In genomic region chr12:71760471-71760870, GRCh38 we compare ENCODE assay signal across 19 cellular contexts.
"Had no signal": no experiment of that assay in that cellular context is flagged by ENCODE, and none has a peak within 500 bp of the region (broad histone marks: within the 10 kb centered on the region; RNA-seq: fewer than 3 reads in every experiment).

No MANE protein-coding gene starts in this region.

- H3K9ac ChIP-seq: parathyroid adenoma had no signal

- H3K27me3 Mint-ChIP-seq: activated T-helper 17 cell treated with anti-CD3 and anti-CD28 coated beads, Interleukin-2, amount 50 U/mL, for 72 hours; dendritic cell treated with granulocyte-macrophage colony-stimulating factor and Interleukin-4, amounts not matched to agents 40 ng/mL and 50 ng/mL, for 4 days had no signal

- H3K4me1 ChIP-seq: breast epithelium, parathyroid adenoma, uterus had no signal

- H2AFZ ChIP-seq: parathyroid adenoma had no signal

- H3K9me3 ChIP-seq: gastrocnemius medialis, uterus had no signal

- H3K36me3 ChIP-seq: breast epithelium, uterus had no signal

- DNase-seq: activated CD4-positive, alpha-beta T cell treated with anti-CD3 and anti-CD28 coated beads for 4 hours; activated naive CD4-positive, alpha-beta T cell treated with anti-CD3 and anti-CD28 coated beads for 36 hours; effector memory CD4-positive, alpha-beta T cell; gastrocnemius medialis; heart left ventricle; immature natural killer cell; mesendoderm; stimulated activated CD4-positive, alpha-beta T cell treated with anti-CD3 and anti-CD28 coated beads, Interleukin-1b, Interleukin-23, amount 100 ng/mL, for 48 hours; tibial artery; uterus had no signal

- ATAC-seq: activated T-helper 17 cell treated with anti-CD3 and anti-CD28 coated beads, Interleukin-2, amount 50 U/mL, for 72 hours; gastrocnemius medialis; heart left ventricle; stimulated activated effector memory CD8-positive, alpha-beta T cell treated with anti-CD3 and anti-CD28 coated beads, Interleukin-12 subunit alpha, Interleukin-12 subunit beta, amount 100 ng/mL, for 72 hours had no signal

- H3K27ac Mint-ChIP-seq: activated naive CD4-positive, alpha-beta T cell treated with anti-CD3 and anti-CD28 coated beads for 36 hours; activated T-helper 17 cell treated with anti-CD3 and anti-CD28 coated beads, Interleukin-2, amount 50 U/mL, for 72 hours; dendritic cell treated with granulocyte-macrophage colony-stimulating factor and Interleukin-4, amounts not matched to agents 40 ng/mL and 50 ng/mL, for 4 days; stimulated activated effector memory CD8-positive, alpha-beta T cell treated with anti-CD3 and anti-CD28 coated beads, Interleukin-12 subunit alpha, Interleukin-12 subunit beta, amount 100 ng/mL, for 72 hours; T-helper 1 cell treated with Interleukin-12 subunit alpha and Interleukin-12 subunit beta and Interleukin-4 antibody, amounts not matched to agents 30 μg/mL and 1 μg/mL, for 36 hours had no signal

- H3K4me3 ChIP-seq: ascending aorta, breast epithelium, gastrocnemius medialis, heart left ventricle, tibial artery, uterus had no signal

- H3K4me3 Mint-ChIP-seq: activated naive CD4-positive, alpha-beta T cell treated with anti-CD3 and anti-CD28 coated beads for 36 hours; dendritic cell treated with granulocyte-macrophage colony-stimulating factor and Interleukin-4, amounts not matched to agents 40 ng/mL and 50 ng/mL, for 4 days; neural crest cell; stimulated activated effector memory CD8-positive, alpha-beta T cell treated with anti-CD3 and anti-CD28 coated beads, Interleukin-12 subunit alpha, Interleukin-12 subunit beta, amount 100 ng/mL, for 72 hours; T-helper 1 cell treated with Interleukin-12 subunit alpha and Interleukin-12 subunit beta and Interleukin-4 antibody, amounts not matched to agents 30 μg/mL and 1 μg/mL, for 36 hours had no signal

- H3K27me3 ChIP-seq: ascending aorta, breast epithelium, gastrocnemius medialis, heart left ventricle, tibial artery, uterus had no signal

- H3K27ac ChIP-seq: ascending aorta, breast epithelium, epithelial cell of prostate, gastrocnemius medialis, heart left ventricle, parathyroid adenoma, tibial artery, uterus had no signal
